Comparison of ENCODE assay signal across 20 cellular contexts in the genomic region with DNA sequence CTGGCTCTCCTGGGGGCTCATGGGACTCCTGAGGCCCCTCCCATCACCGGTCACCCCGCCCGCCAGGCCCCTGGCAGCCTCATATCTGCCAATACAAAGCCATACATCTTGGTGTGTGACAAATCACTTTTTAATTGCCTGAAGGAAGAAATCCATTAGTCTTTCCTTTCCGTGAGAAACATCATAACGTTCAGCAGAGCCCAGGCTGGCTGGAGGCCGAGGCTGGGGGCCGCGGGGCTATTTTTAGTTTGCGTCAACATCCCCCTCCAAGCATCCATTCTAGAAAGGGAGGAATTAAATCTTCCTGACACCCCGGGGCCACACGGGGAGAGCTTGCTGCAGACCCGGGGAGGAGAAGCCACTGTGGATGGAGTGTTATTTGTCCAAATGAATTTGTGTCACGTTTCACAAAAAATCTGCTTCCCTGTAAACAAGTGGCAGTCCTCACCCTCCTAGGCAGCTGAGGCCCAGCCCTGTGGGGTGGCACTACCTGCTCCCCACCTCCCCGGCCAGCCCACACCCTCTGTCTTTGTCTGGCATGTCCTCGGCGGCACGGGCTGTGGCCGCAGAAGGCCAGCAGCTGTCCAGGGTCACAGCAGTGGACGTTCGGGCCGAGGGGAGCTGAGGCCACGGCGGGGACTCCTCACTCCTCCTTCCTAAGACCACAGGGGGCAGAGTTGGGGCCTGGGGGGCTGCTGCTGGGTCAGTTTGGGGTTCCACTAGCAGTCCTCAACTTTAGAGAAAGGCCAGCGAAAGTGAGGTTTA.
DNase-seq lines count a peak whose midpoint lies in the region; ATAC-seq and TF ChIP-seq lines count a peak whose summit lies in the region.
"Had no signal": no experiment of that assay in that cellular context is flagged by ENCODE, and none has a peak within 500 bp of the region (broad histone marks: within the 10 kb centered on the region; RNA-seq: fewer than 3 reads in every experiment).

No MANE protein-coding gene starts in this region.

- H3K4me1 ChIP-seq in endodermal cell (ENCODE audit: control insufficient read depth, insufficient read depth, low read length) (no peaks in the 10 kb centered on the region), osteoblast (ENCODE audit: insufficient read depth, low read length) (no peaks in the 10 kb centered on the region)
- H3K4me1 ChIP-seq: ascending aorta had no signal

- 78 to 86% methylated on average over 6 to 24 of the region's 24 CpGs for WGBS in endodermal cell (ENCODE audit: insufficient coverage in 1 of 2, insufficient read length in 1 of 2), 2 experiments

- H3K4me3 ChIP-seq in BJ (ENCODE audit: low read depth, low read length) (no peak overlapping the region), endodermal cell (ENCODE audit: low read length) (no peak overlapping the region), osteoblast (ENCODE audit: insufficient read depth, low read length) (no peak overlapping the region)
- H3K4me3 ChIP-seq: ascending aorta, right atrium auricular region had no signal

- no peak overlapping the region for H3K4me2 ChIP-seq in osteoblast (ENCODE audit: insufficient read depth, low read length)

- H3K9me3 ChIP-seq in endodermal cell (ENCODE audit: control insufficient read depth, low read length), result no peaks in the 10 kb centered on the region
- H3K9me3 ChIP-seq in osteoblast (ENCODE audit: low read depth, low read length), result peaks cover 3% of the 10 kb centered on the region
- H3K9me3 ChIP-seq: ascending aorta, right atrium auricular region had no signal

- TF ChIP-seq CTCF in BJ (IDR thresholded peaks at IDR 0.05; ENCODE audit: insufficient read depth, low read depth, low read length) (no peak), endodermal cell (conservative IDR thresholded peaks at IDR 0.05) (no peak), osteoblast (IDR thresholded peaks at IDR 0.05; ENCODE audit: extremely low read depth, low read depth, low read length) (no peak)

- DNase-seq in BJ (ENCODE audit: low read depth) (peak; percentile 8), M059J (ENCODE audit: low read depth) (peak; percentile 92), endodermal cell (no peak), osteoblast (ENCODE audit: insufficient read length, low spot score, missing footprints) (peak; percentile 73), epidermal melanocyte (ENCODE audit: insufficient read length, low spot score) (no peak), pons (ENCODE audit: low spot score) (no peak)
- DNase-seq: activated CD4-positive, alpha-beta T cell treated with anti-CD3 and anti-CD28 coated beads, Interleukin-2, amount 50 U/mL, for 48 hours; activated naive CD4-positive, alpha-beta T cell treated with anti-CD3 and anti-CD28 coated beads, Interleukin-2, amount 50 U/mL, for 16 hours; DND-41; foreskin fibroblast; KG1; mesendoderm; NCI-H2171; NCI-H748 treated with DMSO at 0.1 percent for 48 hours; PC-3; T-helper 2 cell had no signal

- H3K9ac ChIP-seq in endodermal cell (ENCODE audit: extremely low read depth, low read length, poor library complexity, severe bottlenecking), result no peak overlapping the region

- no peak overlapping the region for H3K4me3 Mint-ChIP-seq in endodermal cell

- H2AFZ ChIP-seq in osteoblast (ENCODE audit: low read length), result no peak overlapping the region

- H3K4me1 Mint-ChIP-seq in endodermal cell, result peaks cover 11% of the 10 kb centered on the region

- no peak for ATAC-seq in HG02678 (IDR thresholded peaks at IDR 0.05; ENCODE audit: unreplicated experiment)
- no peak for ATAC-seq in GM19023 (IDR thresholded peaks at IDR 0.05; ENCODE audit: unreplicated experiment)
- ATAC-seq: PC-3 had no signal

- CTCF ChIA-PET in BJ (lab: Yijun Ruan, JAX), result interaction anchor here (1.0 kb wide), 1 partner anchor 10 kb away, joined by 5 read pairs; no protein-coding TSS in a partner anchor

- no peaks in the 10 kb centered on the region for H3K27me3 ChIP-seq in BJ (ENCODE audit: control insufficient read depth, insufficient read depth, low read length)
- H3K27me3 ChIP-seq in endodermal cell (ENCODE audit: control insufficient read depth, insufficient read depth, low read length, poor library complexity, severe bottlenecking), result no peaks in the 10 kb centered on the region
- H3K27me3 ChIP-seq in osteoblast (ENCODE audit: insufficient read depth, low read length), result no peaks in the 10 kb centered on the region
- H3K27me3 ChIP-seq: ascending aorta, right atrium auricular region had no signal

- H3K36me3 ChIP-seq in BJ (ENCODE audit: control insufficient read depth, insufficient read depth, low read length) (no peaks in the 10 kb centered on the region), endodermal cell (ENCODE audit: control insufficient read depth, insufficient read depth, low read length) (no peaks in the 10 kb centered on the region), osteoblast (ENCODE audit: insufficient read depth, low read length) (no peaks in the 10 kb centered on the region)
- H3K36me3 ChIP-seq: ascending aorta, right atrium auricular region had no signal

- no peaks in the 10 kb centered on the region for H4K20me1 ChIP-seq in osteoblast (ENCODE audit: insufficient read depth, low read length)

- peaks cover 9% of the 10 kb centered on the region for H3K27me3 Mint-ChIP-seq in endodermal cell (ENCODE audit: insufficient read depth)

- no peak overlapping the region for H3K27ac Mint-ChIP-seq in endodermal cell

- POLR2A ChIA-PET in BJ (lab: Charles Lee), result no interaction called here

- H3K36me3 Mint-ChIP-seq in endodermal cell (ENCODE audit: low read depth), result no peaks in the 10 kb centered on the region

- peak overlapping the region; percentile 60 for H3K27ac ChIP-seq in endodermal cell (ENCODE audit: low read depth, low read length)
- no peak overlapping the region for H3K27ac ChIP-seq in osteoblast (ENCODE audit: low read depth, low read length)
- H3K27ac ChIP-seq: ascending aorta, right atrium auricular region had no signal

- H3K9me3 Mint-ChIP-seq in endodermal cell, result no peaks in the 10 kb centered on the region

- H3K79me2 ChIP-seq in osteoblast (ENCODE audit: insufficient read depth, low read length), result no peaks in the 10 kb centered on the region

Comparison
In these comparisons a context has a peak if more than half of its experiments do, and no peak if none do; other contexts are left out.
1. DNase-seq: peak in BJ (single experiment), M059J (single experiment) and osteoblast (single experiment); none in endodermal cell (single experiment), epidermal melanocyte (single experiment) and pons (single experiment).